Comparison of ENCODE assay signal across 9 cellular contexts in genomic region chr1:160219062-160219929, GRCh38. TPM values are rescaled to one million over a fixed set of nuclear protein-coding genes. Genes with fewer than 3 reads are reported as not detected.
DNase-seq lines count a peak whose midpoint lies in the region; ATAC-seq and TF ChIP-seq lines count a peak whose summit lies in the region.
"Had no signal": no experiment of that assay in that cellular context is flagged by ENCODE, and none has a peak within 500 bp of the region (broad histone marks: within the 10 kb centered on the region; RNA-seq: fewer than 3 reads in every experiment).

No MANE protein-coding gene starts in this region.

- TF ChIP-seq CTCF in 22Rv1 (IDR thresholded peaks at IDR 0.05): peak; percentile 50
- TF ChIP-seq CTCF in gastroesophageal sphincter (IDR thresholded peaks at IDR 0.05): peak; percentile 58 to 82 (median 77)

- H3K9me3 ChIP-seq in gastroesophageal sphincter: no peaks in the 10 kb centered on the region

- WGBS in gastroesophageal sphincter (ENCODE audit: low coverage in 1 of 2), 2 donors: 45% methylated on average over 2 of the region's 4 CpGs; no CpG with 5 or more reads in 1 of the 2 donors

- H3K27ac ChIP-seq in 22Rv1: 0 out of 2 replicates have a peak overlapping the region, but pooled peaks have one; percentile 1
- peak overlapping the region; percentile 18 to 79 (median 75) for H3K27ac ChIP-seq in gastroesophageal sphincter

- ATAC-seq in gastroesophageal sphincter (peak; percentile 79), HG03469 (IDR thresholded peaks at IDR 0.05; ENCODE audit: unreplicated experiment) (no peak), HG02798 (IDR thresholded peaks at IDR 0.05; ENCODE audit: poor library complexity, unreplicated experiment) (no peak)

- H3K27me3 ChIP-seq in gastroesophageal sphincter: no peaks in the 10 kb centered on the region

- TF ChIP-seq EP300 in gastroesophageal sphincter (IDR thresholded peaks at IDR 0.05): no peak

- intact Hi-C loops in posterior cingulate gyrus (cut with DNase I): loop anchor here (1.0 kb wide), 1 partner anchor 26 kb away; no protein-coding TSS in a partner anchor

- peaks cover 9 to 99% of the 10 kb centered on the region in 2 donors for H3K36me3 ChIP-seq in gastroesophageal sphincter

- peaks cover 6 to 44% (median 25%) of the 10 kb centered on the region in 3 donors for H3K4me1 ChIP-seq in gastroesophageal sphincter

- no peak overlapping the region for H3K4me3 ChIP-seq in gastroesophageal sphincter

- no peak for TF ChIP-seq POLR2A in gastroesophageal sphincter (IDR thresholded peaks at IDR 0.05)

- peak; percentile 48 for DNase-seq in H4 (ENCODE audit: low spot score)
- peak; percentile 31 for DNase-seq in SW480 (ENCODE audit: low spot score)
- peak in 8 of 10 donors; percentile 57 to 95 (median 78) for DNase-seq in posterior cingulate gyrus
- no peak for DNase-seq in T-helper 2 cell

RNA-seq across cellular contexts. Expression of gene PEA15, which starts 14.1 kb away (rescaled TPM):
- 50.7 and 58.8 TPM in 2 replicates for total RNA-seq in H4 (2014; rRNA removed; shearing (Covaris generic))
- total RNA-seq in gastroesophageal sphincter: 100 to 1,000 TPM in 3 of 4 donors, 10 to 100 TPM in 1; 94.6 to 325 (median 164) TPM

RNA-seq across cellular contexts. Expression of gene CASQ1, which starts 28.9 kb away (rescaled TPM):
- 0.41 TPM in 1 of 2 replicates, not detected in the other for total RNA-seq in H4 (2014; rRNA removed; shearing (Covaris generic))
- total RNA-seq in gastroesophageal sphincter: 1 to 10 TPM; 1.3 to 8.8 (median 2.2) TPM
- total RNA-seq: glomerular endothelial cell had no signal

RNA-seq across cellular contexts. Expression of gene DCAF8, which starts 43.1 kb away (rescaled TPM):
- 22.1 and 22.6 TPM in 2 replicates for total RNA-seq in H4 (2014; rRNA removed; shearing (Covaris generic))
- total RNA-seq in gastroesophageal sphincter: 100 to 1,000 TPM; 154 to 211 (median 159) TPM

Comparison
In these comparisons a context has a peak if more than half of its experiments do, and no peak if none do; other contexts are left out.
1. DNase-seq: peak in H4 (single experiment), SW480 (single experiment) and posterior cingulate gyrus (8 of 10); none in T-helper 2 cell (0 of 5).